20 cellular contexts compared by ENCODE assay signal in the genomic region with DNA sequence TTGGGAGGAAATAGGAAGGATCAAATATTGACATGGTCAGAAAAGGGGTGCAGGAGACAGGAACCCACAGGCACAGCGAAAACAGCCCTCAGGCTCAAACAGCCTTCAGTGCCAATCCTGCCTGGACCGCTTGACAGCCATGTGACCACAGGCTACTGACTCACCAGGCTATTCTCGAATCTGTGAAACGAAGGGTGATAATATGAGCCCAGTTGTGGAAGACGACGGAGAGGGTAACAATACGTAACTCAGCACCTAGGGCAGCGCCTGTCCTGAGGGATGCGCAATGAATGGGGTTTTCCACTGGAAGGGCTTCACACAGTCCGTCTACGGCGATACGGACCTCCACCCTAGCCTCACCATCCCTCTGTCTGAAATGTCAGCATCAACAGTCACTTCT.
DNase-seq lines count a peak whose midpoint lies in the region; ATAC-seq and TF ChIP-seq lines count a peak whose summit lies in the region.
"Had no signal": no experiment of that assay in that cellular context is flagged by ENCODE, and none has a peak within 500 bp of the region (broad histone marks: within the 10 kb centered on the region; RNA-seq: fewer than 3 reads in every experiment).

No MANE protein-coding gene starts in this region.

- H3K27me3 Mint-ChIP-seq in brain = no peaks in the 10 kb centered on the region
- H3K27me3 Mint-ChIP-seq in stimulated activated memory B cell treated with anti-CD40 and anti-IgM and Interleukin-4, amounts not matched to agents 10 μg/mL and 1 μg/mL and 100 μg/mL, for 72 hours = peaks cover 7% of the 10 kb centered on the region
- H3K27me3 Mint-ChIP-seq: memory B cell had no signal

- H3K36me3 Mint-ChIP-seq in brain = no peaks in the 10 kb centered on the region
- H3K36me3 Mint-ChIP-seq in stimulated activated memory B cell treated with anti-CD40 and anti-IgM and Interleukin-4, amounts not matched to agents 10 μg/mL and 1 μg/mL and 100 μg/mL, for 72 hours = no peaks in the 10 kb centered on the region
- H3K36me3 Mint-ChIP-seq: memory B cell, natural killer cell had no signal

- H3K9me3 Mint-ChIP-seq in brain = peaks cover 0 to 6% (median 3%) of the 10 kb centered on the region in 5 experiments
- no peaks in the 10 kb centered on the region for H3K9me3 Mint-ChIP-seq in stimulated activated memory B cell treated with anti-CD40 and anti-IgM and Interleukin-4, amounts not matched to agents 10 μg/mL and 1 μg/mL and 100 μg/mL, for 72 hours
- H3K9me3 Mint-ChIP-seq: memory B cell, natural killer cell had no signal

- no peak for TF ChIP-seq CTCF in brain (conservative IDR thresholded peaks at IDR 0.05)

- peak; percentile 54 for ATAC-seq in sciatic nerve
- no peak for ATAC-seq in stimulated activated memory B cell treated with anti-CD40 and anti-IgM and Interleukin-4, amounts not matched to agents 10 μg/mL and 1 μg/mL and 100 μg/mL, for 72 hours
- ATAC-seq in GM18511 (IDR thresholded peaks at IDR 0.05; ENCODE audit: unreplicated experiment) = no peak

- peak overlapping the region in 3 of 5 experiments; percentile 7 to 32 (median 31) for H3K4me3 Mint-ChIP-seq in brain
- no peak overlapping the region for H3K4me3 Mint-ChIP-seq in stimulated activated memory B cell treated with anti-CD40 and anti-IgM and Interleukin-4, amounts not matched to agents 10 μg/mL and 1 μg/mL and 100 μg/mL, for 72 hours
- H3K4me3 Mint-ChIP-seq: memory B cell, natural killer cell had no signal

- peaks cover 95% of the 10 kb centered on the region for H3K4me1 Mint-ChIP-seq in brain
- peaks cover 9% of the 10 kb centered on the region for H3K4me1 Mint-ChIP-seq in stimulated activated memory B cell treated with anti-CD40 and anti-IgM and Interleukin-4, amounts not matched to agents 10 μg/mL and 1 μg/mL and 100 μg/mL, for 72 hours

- peak overlapping the region in 3 of 5 experiments; percentile 33 to 35 (median 34) for H3K27ac Mint-ChIP-seq in brain
- H3K27ac Mint-ChIP-seq in stimulated activated memory B cell treated with anti-CD40 and anti-IgM and Interleukin-4, amounts not matched to agents 10 μg/mL and 1 μg/mL and 100 μg/mL, for 72 hours = no peak overlapping the region
- H3K27ac Mint-ChIP-seq: memory B cell had no signal

- DNase-seq in HT1080 (ENCODE audit: low read depth) (peak; percentile 44), inferior parietal cortex (ENCODE audit: extremely low spot score) (peak; percentile 69), sciatic nerve (ENCODE audit: low spot score) (no peak), HuH-7.5 (ENCODE audit: low spot score) (no peak), islet precursor cell (no peak)
- DNase-seq: activated gamma-delta T cell treated with Interleukin-2 at 50 U/mL for 16 hours, amniotic stem cell, cerebellar nuclear complex, COR-L47, Karpas-422, natural killer cell, NCI-H1417 treated with DMSO at 0.1 percent for 48 hours, NCI-H526, SHP77 treated with DMSO at 0.1 percent for 48 hours, T-helper 2 cell, thyroid gland had no signal

- intact Hi-C loops in sciatic nerve (cut with DNase I) = no loop called here

Comparison
In these comparisons a context has a peak if more than half of its experiments do, and no peak if none do; other contexts are left out.
1. DNase-seq: peak in HT1080 (single experiment) and inferior parietal cortex (single experiment); none in sciatic nerve (single experiment), HuH-7.5 (single experiment) and islet precursor cell (single experiment).